1 cellular context compared by ENCODE assay signal in genomic region chr9:108478431-108478837, GRCh38.
TF ChIP-seq lines count a peak whose summit lies in the region.

No MANE protein-coding gene starts in this region.

TF ChIP-seq in HEK293, 187 proteins besides CTCF, POLR2A, EP300 and RAD21 (continued from another document):
- TF ChIP-seq ATF2 (tag by site-specific recombination; IDR thresholded peaks at IDR 0.05; ENCODE audit: low read depth) (no peak), ZBTB17 (tag by site-specific recombination; IDR thresholded peaks at IDR 0.05) (peak; percentile 32; the same call in 1 of the 2 replicates), PRDM6 (tag by site-specific recombination; IDR thresholded peaks at IDR 0.05) (no peak), INSM2 (tag by site-specific recombination; IDR thresholded peaks at IDR 0.05) (0 out of 2 replicates have a peak, but pooled peaks have one; percentile 30)
